22 cellular contexts compared by ENCODE assay signal in the genomic region with DNA sequence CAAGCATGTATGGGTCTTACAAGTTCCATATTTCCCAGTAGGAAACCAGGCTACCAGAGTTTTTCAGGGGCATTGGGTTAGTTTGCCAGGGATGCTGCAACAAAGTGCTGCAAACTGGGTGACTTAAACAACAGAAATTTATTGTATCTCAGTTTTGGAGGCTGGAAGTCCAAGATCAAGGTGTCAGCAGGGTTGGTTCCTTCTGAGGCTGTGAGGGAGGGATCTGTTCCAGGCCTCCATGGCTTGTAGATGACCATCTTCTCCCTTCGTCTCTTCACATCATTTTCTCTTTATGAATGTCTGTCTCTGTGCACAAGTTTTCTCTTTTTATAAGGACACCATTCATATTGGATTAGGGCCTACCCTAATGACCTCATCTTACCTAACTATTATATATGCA.
DNase-seq lines count a peak whose midpoint lies in the region; ATAC-seq, FAIRE-seq and TF ChIP-seq lines count a peak whose summit lies in the region.
"Had no signal": no experiment of that assay in that cellular context is flagged by ENCODE, and none has a peak within 500 bp of the region (broad histone marks: within the 10 kb centered on the region; RNA-seq: fewer than 3 reads in every experiment).

No MANE protein-coding gene starts in this region.

- CTCF ChIA-PET in GM12878 (lab: Yijun Ruan, JAX): interaction anchor here (0.6 to 2.4 kb wide), 5 partner anchors 21 to 338 kb away, joined by 3 to 7 read pairs (median 3); no protein-coding TSS in a partner anchor

- H3K9ac ChIP-seq in DND-41 (ENCODE audit: low read depth, low read length) (no peak overlapping the region), KMS-11 (no peak overlapping the region), GM12878 (ENCODE audit: control insufficient read depth, insufficient read depth, low read length) (no peak overlapping the region)

- H3K79me2 ChIP-seq in DND-41 (ENCODE audit: insufficient read depth, low read length) (no peaks in the 10 kb centered on the region), KMS-11 (ENCODE audit: insufficient read depth, low read depth) (no peaks in the 10 kb centered on the region), GM12878 (ENCODE audit: control insufficient read depth, insufficient read depth, low read length) (no peaks in the 10 kb centered on the region)

- 0 out of 2 replicates have a peak overlapping the region, but pooled peaks have one; percentile 42 for H3K4me2 ChIP-seq in DND-41 (ENCODE audit: insufficient read depth, low read length)
- H3K4me2 ChIP-seq in KMS-11: peak overlapping the region; percentile 35; the same call in 1 of the 2 replicates
- H3K4me2 ChIP-seq in GM12878 (ENCODE audit: control insufficient read depth, insufficient read depth): 0 out of 2 replicates have a peak overlapping the region, but pooled peaks have one; percentile 75
- H3K4me2 ChIP-seq: GM23338 had no signal

- in situ Hi-C loops in GM12878 (cut with MboI): no loop called here

- DNase-seq in DND-41 (no peak), GM12891 (ENCODE audit: insufficient read length, low spot score) (no peak), GM12878 (ENCODE audit: low read depth, low spot score) (no peak), A172 (ENCODE audit: low spot score) (no peak), middle frontal gyrus (ENCODE audit: extremely low spot score, low spot score) (no peak), NCI-H524 (lab: John Stamatoyannopoulos, UW) (no peak)
- DNase-seq: ACHN; BE2C; C1 segment of cervical spinal cord; CD4-positive, CD25-positive, alpha-beta regulatory T cell; CD8-positive, alpha-beta memory T cell; COR-L47; DMS 273 treated with DMSO at 0.1 percent for 48 hours; DMS53; H9; IMR-90; Karpas-422 had no signal

- 94% methylated on average over 1 of the region's 1 CpG for WGBS in GM12878 (ENCODE audit: insufficient coverage, insufficient replicate concordance, low lambda C conversion rate, missing lambda C conversion rate)

- no peak for TF ChIP-seq POLR2A in GM12891 (IDR thresholded peaks at IDR 0.05; ENCODE audit: low read depth, low read length)
- no peak for TF ChIP-seq POLR2A in GM12878 (IDR thresholded peaks at IDR 0.05; ENCODE audit: low read depth, low read length)

- no peak for ATAC-seq in DND-41 (ENCODE audit: insufficient read depth, low read depth)
- ATAC-seq in GM12878: no peak
- ATAC-seq: GM23338, K562 had no signal

- H3K27ac ChIP-seq in DND-41 (ENCODE audit: low read length) (peak overlapping the region; percentile 66), KMS-11 (no peak overlapping the region), GM12878 (ENCODE audit: control insufficient read depth, insufficient read depth) (no peak overlapping the region)

- H2AFZ ChIP-seq in DND-41 (ENCODE audit: low read depth, low read length) (no peak overlapping the region), KMS-11 (ENCODE audit: low read depth) (no peak overlapping the region), GM12878 (ENCODE audit: control insufficient read depth, low read depth, low read length) (no peak overlapping the region)
- H2AFZ ChIP-seq: GM23338 had no signal

- no peak overlapping the region for H3K4me3 ChIP-seq in DND-41 (ENCODE audit: low read depth in 1 of 2, low read length in 2 of 2)
- no peak overlapping the region for H3K4me3 ChIP-seq in KMS-11 (IDR thresholded peaks at IDR 0.05; ENCODE audit: insufficient read depth, low read depth, low read length)
- 0 out of 2 replicates have a peak overlapping the region, but pooled peaks have one; percentile 4 for H3K4me3 ChIP-seq in GM12878
- H3K4me3 ChIP-seq: GM23338, K562 had no signal

- POLR2A ChIA-PET in GM12878 (lab: Charles Lee): no interaction called here

- no peak for TF ChIP-seq CTCF in DND-41 (IDR thresholded peaks at IDR 0.05; ENCODE audit: borderline replicate concordance, extremely low read depth, low read length, poor library complexity, severe bottlenecking)
- TF ChIP-seq CTCF in KMS-11 (conservative IDR thresholded peaks at IDR 0.05; ENCODE audit: low read depth, low read length): no peak
- TF ChIP-seq CTCF in GM12878 (IDR thresholded peaks at IDR 0.05 in 2 of 3, conservative IDR thresholded peaks at IDR 0.05 in 1 of 3; ENCODE audit: control insufficient read depth in 2 of 3, extremely low read depth in 1 of 3, insufficient read depth in 1 of 3, low read depth in 3 of 3, low read length in 3 of 3): no peak

- no peaks in the 10 kb centered on the region for H3K27me3 ChIP-seq in DND-41 (ENCODE audit: insufficient read depth, low read length, poor library complexity)
- no peaks in the 10 kb centered on the region for H3K27me3 ChIP-seq in KMS-11 (ENCODE audit: insufficient read depth, low read depth)
- H3K27me3 ChIP-seq in GM12878 (replicated peaks in 1 of 2; ENCODE audit: control insufficient read depth in 2 of 2, insufficient read depth in 2 of 2, low read length in 1 of 2): no peaks in the 10 kb centered on the region
- H3K27me3 ChIP-seq: BE2C had no signal

- TF ChIP-seq RAD21 in GM12878 (IDR thresholded peaks at IDR 0.05; ENCODE audit: insufficient read depth, low read depth, low read length): no peak

- H3K9me3 ChIP-seq in DND-41 (ENCODE audit: insufficient read depth, low read length, severe bottlenecking) (peaks cover 13% of the 10 kb centered on the region), GM12878 (replicated peaks; ENCODE audit: control insufficient read depth, insufficient read depth, low read length) (peaks cover 26% of the 10 kb centered on the region)
- H3K9me3 ChIP-seq: BE2C had no signal

- intact Hi-C loops in GM12878 (cut with micrococcal nuclease; ENCODE audit: unreplicated experiment): no loop called here

- H3K4me1 ChIP-seq in DND-41 (ENCODE audit: insufficient read depth, low read length) (peaks cover 23% of the 10 kb centered on the region), KMS-11 (ENCODE audit: low read depth, poor library complexity, severe bottlenecking) (peaks cover 16% of the 10 kb centered on the region), GM12878 (ENCODE audit: control insufficient read depth, insufficient read depth, low read length) (peaks cover 25% of the 10 kb centered on the region)
- H3K4me1 ChIP-seq: BE2C had no signal

- FAIRE-seq in GM12891 (lab: Jason Lieb, UNC): peak; percentile 69
- FAIRE-seq in GM12878 (lab: Jason Lieb, UNC): no peak
- FAIRE-seq: G401.6, HTR-8/SVneo, K562 had no signal

- H4K20me1 ChIP-seq in DND-41 (ENCODE audit: insufficient read depth, low read length) (no peaks in the 10 kb centered on the region), KMS-11 (ENCODE audit: insufficient read depth) (no peaks in the 10 kb centered on the region), GM12878 (ENCODE audit: control insufficient read depth, insufficient read depth) (no peaks in the 10 kb centered on the region)

- SMC1A ChIA-PET in GM12878 (lab: Charles Lee; ENCODE audit: uncharacterized antibody, unreplicated experiment): interaction anchor here (0.9 to 1.0 kb wide), 2 partner anchors 138 to 338 kb away, joined by 4 read pairs; no protein-coding TSS in a partner anchor

- TF ChIP-seq EP300 in GM12878 (IDR thresholded peaks at IDR 0.05; ENCODE audit: borderline replicate concordance in 1 of 2, control insufficient read depth in 1 of 2, low read depth in 2 of 2, low read length in 2 of 2): no peak

- RAD21 ChIA-PET in GM12878 (lab: Charles Lee; ENCODE audit: unreplicated experiment): interaction anchor here (0.9 to 1.1 kb wide), 3 partner anchors 12 to 339 kb away, joined by 3 read pairs; no protein-coding TSS in a partner anchor

- H3K36me3 ChIP-seq in DND-41 (ENCODE audit: insufficient read depth, low read length) (peaks cover 67% of the 10 kb centered on the region), KMS-11 (ENCODE audit: insufficient read depth) (no peaks in the 10 kb centered on the region), GM12878 (ENCODE audit: control insufficient read depth in 2 of 2, insufficient read depth in 2 of 2, low read length in 1 of 2) (peaks cover 0 to 3% of the 10 kb centered on the region in 2 experiments; a peak in 1 of 4 replicates)
- H3K36me3 ChIP-seq: BE2C had no signal

- no TSS peak for BruUV-seq in GM12878 (replicated peaks; lab: Mats Ljungman, UMichigan)

TF ChIP-seq in GM12891, 5 proteins besides CTCF, POLR2A, EP300 and RAD21:
- TF ChIP-seq SPI1 (IDR thresholded peaks at IDR 0.05; ENCODE audit: low read depth, low read length) (no peak), POLR2AphosphoS5 (IDR thresholded peaks at IDR 0.05; ENCODE audit: low read depth, low read length) (no peak), PAX5 (IDR thresholded peaks at IDR 0.05; ENCODE audit: insufficient read depth, low read length, severe bottlenecking) (no peak), TAF1 (IDR thresholded peaks at IDR 0.05; ENCODE audit: low read depth, low read length) (no peak), POU2F2 (IDR thresholded peaks at IDR 0.05; ENCODE audit: low read depth, low read length) (no peak)

TF ChIP-seq in GM12878, 131 proteins besides CTCF, POLR2A, EP300 and RAD21 (continues in another document):
- TF ChIP-seq CHD4 (IDR thresholded peaks at IDR 0.05) (no peak), PML (IDR thresholded peaks at IDR 0.05; ENCODE audit: low read length) (no peak), GATAD2B (conservative IDR thresholded peaks at IDR 0.05; ENCODE audit: low read depth) (no peak), CBX5 (IDR thresholded peaks at IDR 0.05; ENCODE audit: low read depth) (no peak), ZNF274 (IDR thresholded peaks at IDR 0.05; ENCODE audit: insufficient read depth, insufficient read length) (no peak)
- TF ChIP-seq, protein P1, sequence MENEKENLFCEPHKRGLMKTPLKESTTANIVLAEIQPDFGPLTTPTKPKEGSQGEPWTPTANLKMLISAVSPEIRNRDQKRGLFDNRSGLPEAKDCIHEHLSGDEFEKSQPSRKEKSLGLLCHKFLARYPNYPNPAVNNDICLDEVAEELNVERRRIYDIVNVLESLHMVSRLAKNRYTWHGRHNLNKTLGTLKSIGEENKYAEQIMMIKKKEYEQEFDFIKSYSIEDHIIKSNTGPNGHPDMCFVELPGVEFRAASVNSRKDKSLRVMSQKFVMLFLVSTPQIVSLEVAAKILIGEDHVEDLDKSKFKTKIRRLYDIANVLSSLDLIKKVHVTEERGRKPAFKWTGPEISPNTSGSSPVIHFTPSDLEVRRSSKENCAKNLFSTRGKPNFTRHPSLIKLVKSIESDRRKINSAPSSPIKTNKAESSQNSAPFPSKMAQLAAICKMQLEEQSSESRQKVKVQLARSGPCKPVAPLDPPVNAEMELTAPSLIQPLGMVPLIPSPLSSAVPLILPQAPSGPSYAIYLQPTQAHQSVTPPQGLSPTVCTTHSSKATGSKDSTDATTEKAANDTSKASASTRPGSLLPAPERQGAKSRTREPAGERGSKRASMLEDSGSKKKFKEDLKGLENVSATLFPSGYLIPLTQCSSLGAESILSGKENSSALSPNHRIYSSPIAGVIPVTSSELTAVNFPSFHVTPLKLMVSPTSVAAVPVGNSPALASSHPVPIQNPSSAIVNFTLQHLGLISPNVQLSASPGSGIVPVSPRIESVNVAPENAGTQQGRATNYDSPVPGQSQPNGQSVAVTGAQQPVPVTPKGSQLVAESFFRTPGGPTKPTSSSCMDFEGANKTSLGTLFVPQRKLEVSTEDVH (IDR thresholded peaks at IDR 0.05; ENCODE audit: low read depth, partially characterized antibody): no peak
- TF ChIP-seq, protein P2, sequence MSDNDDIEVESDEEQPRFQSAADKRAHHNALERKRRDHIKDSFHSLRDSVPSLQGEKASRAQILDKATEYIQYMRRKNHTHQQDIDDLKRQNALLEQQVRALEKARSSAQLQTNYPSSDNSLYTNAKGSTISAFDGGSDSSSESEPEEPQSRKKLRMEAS (IDR thresholded peaks at IDR 0.05; ENCODE audit: low read depth, low read length): no peak
